ENCODE assay signal across 14 cellular contexts in the genomic region with DNA sequence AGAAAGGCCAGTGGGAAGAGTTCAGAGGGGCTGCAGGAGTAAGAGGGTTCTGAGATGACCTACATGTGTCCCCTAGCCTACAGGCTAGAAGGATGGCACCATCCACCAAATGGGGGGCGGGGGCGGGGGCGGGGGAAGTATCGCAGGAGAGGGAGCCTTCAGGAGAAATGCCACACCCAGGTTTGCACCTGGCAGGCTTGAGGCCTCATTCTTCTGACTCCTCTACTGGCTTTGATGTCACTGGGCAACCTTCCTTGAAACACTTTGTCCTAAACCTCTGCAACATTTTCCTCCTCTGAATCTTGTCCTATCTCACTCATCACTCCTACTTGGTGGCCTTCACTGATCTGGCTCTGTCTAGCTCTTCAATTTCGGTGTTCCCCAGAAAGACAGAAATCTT.
"Had no signal": no experiment of that assay in that cellular context is flagged by ENCODE, and none has a peak within 500 bp of the region (broad histone marks: within the 10 kb centered on the region; RNA-seq: fewer than 3 reads in every experiment).

No MANE protein-coding gene starts in this region.

- FAIRE-seq: islet of Langerhans, urothelium cell line had no signal

- DNase-seq: activated CD4-positive, alpha-beta T cell treated with anti-CD3 and anti-CD28 coated beads, Interleukin-2, amount 50 U/mL, for 4 hours; activated CD4-positive, CD25-positive, alpha-beta regulatory T cell; activated CD8-positive, alpha-beta memory T cell treated with anti-CD3 and anti-CD28 coated beads, Interleukin-2, amount 50 U/mL, for 48 hours; activated naive CD4-positive, alpha-beta T cell treated with Interleukin-2 at 50 U/mL for 16 hours; endodermal cell; head of caudate nucleus; stimulated activated CD4-positive, alpha-beta T cell treated with anti-CD3 and anti-CD28 coated beads, Interleukin-4, amount 100 ng/mL, for 1 hour; stimulated activated naive CD8-positive, alpha-beta T cell treated with anti-CD3 and anti-CD28 coated beads, Interleukin-15, amount 100 ng/mL, for 72 hours had no signal

- H3K27ac Mint-ChIP-seq: brain, endodermal cell had no signal

- H3K27me3 Mint-ChIP-seq: brain; memory B cell; stimulated activated naive CD8-positive, alpha-beta T cell treated with anti-CD3 and anti-CD28 coated beads, Interleukin-15, amount 100 ng/mL, for 72 hours had no signal

- ATAC-seq: left lobe of liver, SK-N-SH treated with all-trans-retinoic acid at 6 μM for 48 hours had no signal

- H3K4me3 Mint-ChIP-seq: brain, endodermal cell, memory B cell had no signal
